9 cellular contexts compared by ENCODE assay signal in genomic region chr1:62131093-62131725, GRCh38.
A peak's percentile ranks its signal among the peaks of the same experiment; 100 is the strongest.
DNase-seq lines count a peak whose midpoint lies in the region; ATAC-seq, FAIRE-seq and TF ChIP-seq lines count a peak whose summit lies in the region.
"Had no signal": no experiment of that assay in that cellular context is flagged by ENCODE, and none has a peak within 500 bp of the region (broad histone marks: within the 10 kb centered on the region; RNA-seq: fewer than 3 reads in every experiment).

No MANE protein-coding gene starts in this region.

- no peak overlapping the region for H3K4me3 ChIP-seq in GM06990 (replicated peaks; ENCODE audit: low read depth, low read length)
- no peak overlapping the region for H3K4me3 ChIP-seq in IMR-90 (ENCODE audit: insufficient read depth, low read depth, low read length)
- no peak overlapping the region for H3K4me3 ChIP-seq in PC-3 (ENCODE audit: low read length)

- TF ChIP-seq RAD21 in IMR-90 (IDR thresholded peaks at IDR 0.05; ENCODE audit: low read length), result peak; percentile 66

- H2AK9ac ChIP-seq in IMR-90 (replicated peaks; ENCODE audit: low read depth, low read length, poor library complexity), result no peak overlapping the region

- TF ChIP-seq CTCF in GM06990 (IDR thresholded peaks at IDR 0.05; ENCODE audit: insufficient read depth, low read length, poor library complexity, severe bottlenecking), result peak; percentile 85
- TF ChIP-seq CTCF in IMR-90 (conservative IDR thresholded peaks at IDR 0.05; ENCODE audit: low read depth, low read length), result peak; percentile 70
- TF ChIP-seq CTCF in PC-3 (conservative IDR thresholded peaks at IDR 0.05; ENCODE audit: low read depth, low read length), result peak; percentile 92
- peak; percentile 70 to 82 for TF ChIP-seq CTCF in brain (conservative IDR thresholded peaks at IDR 0.05)

- no peaks in the 10 kb centered on the region for H3K9me3 ChIP-seq in IMR-90 (ENCODE audit: control insufficient read depth, insufficient read depth, low read length)
- no peaks in the 10 kb centered on the region for H3K9me3 ChIP-seq in PC-3 (ENCODE audit: low read length)

- H2AFZ ChIP-seq in IMR-90 (replicated peaks; ENCODE audit: low read length, poor library complexity) (no peak overlapping the region), PC-3 (ENCODE audit: low read length) (no peak overlapping the region)

- no peaks in the 10 kb centered on the region for H3K9me1 ChIP-seq in IMR-90 (ENCODE audit: insufficient read depth, low read length)

- POLR2A ChIA-PET in IMR-90 (lab: Charles Lee; ENCODE audit: unreplicated experiment) (no interaction called here), PC-3 (lab: Charles Lee; ENCODE audit: unreplicated experiment) (no interaction called here)

- intact Hi-C loops in IMR-90 (cut with micrococcal nuclease) (loop anchor here (1.0 kb wide), 1 partner anchor 49 kb away; no protein-coding TSS in a partner anchor), PC-3 (cut with micrococcal nuclease) (loop anchor here (1.0 kb wide), 2 partner anchors 49 to 181 kb away; no protein-coding TSS in a partner anchor)

- no peak overlapping the region for H2BK5ac ChIP-seq in IMR-90 (ENCODE audit: low read depth, low read length, poor library complexity, severe bottlenecking)

- DNase-seq in GM06990 (ENCODE audit: extremely low read depth, insufficient read length), result no peak
- peak; percentile 61 for DNase-seq in IMR-90
- DNase-seq in PC-3, result peak; percentile 77
- DNase-seq in stimulated activated naive CD8-positive, alpha-beta T cell treated with anti-CD3 and anti-CD28 coated beads, Interleukin-15, Interleukin-2, amounts not matched to agents 100 U/mL and 50 U/mL, for 24 hours, result peak; percentile 33
- DNase-seq in effector CD4-positive, alpha-beta T cell, result no peak

- no peaks in the 10 kb centered on the region for H3K27me3 Mint-ChIP-seq in brain
- H3K27me3 Mint-ChIP-seq: activated naive CD8-positive, alpha-beta T cell had no signal

- TF ChIP-seq POLR2A in IMR-90 (IDR thresholded peaks at IDR 0.05; ENCODE audit: low read depth, low read length), result no peak

- H3K79me2 ChIP-seq in PC-3 (ENCODE audit: low read length), result no peaks in the 10 kb centered on the region

- H3K4ac ChIP-seq in IMR-90 (ENCODE audit: low read depth, low read length), result no peak overlapping the region

- no peaks in the 10 kb centered on the region for H3K4me1 ChIP-seq in IMR-90 (ENCODE audit: control insufficient read depth, insufficient read depth, low read length)
- H3K4me1 ChIP-seq in PC-3 (ENCODE audit: insufficient read depth, low read length), result no peaks in the 10 kb centered on the region

- WGBS in IMR-90 (ENCODE audit: extremely low coverage in 2 of 2, insufficient read length in 1 of 2), 2 experiments, result no CpG with 5 or more reads among the region's 6 CpGs

- no peak overlapping the region for H4K91ac ChIP-seq in IMR-90 (ENCODE audit: insufficient read depth, low read depth, low read length)

- H3K9me2 ChIP-seq in PC-3 (replicated peaks; ENCODE audit: low read length), result no peaks in the 10 kb centered on the region

- H3K27me3 ChIP-seq in GM06990 (replicated peaks; ENCODE audit: control insufficient read depth, insufficient read depth, low read length) (no peaks in the 10 kb centered on the region), IMR-90 (ENCODE audit: control insufficient read depth, insufficient read depth, low read length) (no peaks in the 10 kb centered on the region), PC-3 (ENCODE audit: low read length) (no peaks in the 10 kb centered on the region)

- H3K36me3 ChIP-seq in GM06990 (ENCODE audit: control insufficient read depth, insufficient read depth, low read length) (no peaks in the 10 kb centered on the region), IMR-90 (ENCODE audit: control insufficient read depth, insufficient read depth, low read length) (no peaks in the 10 kb centered on the region), PC-3 (ENCODE audit: low read depth, low read length) (no peaks in the 10 kb centered on the region)

- H3K4me1 Mint-ChIP-seq in brain, result peaks cover 16% of the 10 kb centered on the region

- in situ Hi-C loops in IMR-90 (cut with MboI; ENCODE audit: low sequenced_read_pairs), result loop anchor here (10.0 kb wide), 1 partner anchor 46 kb away; no protein-coding TSS in a partner anchor

- H3K18ac ChIP-seq in IMR-90 (ENCODE audit: low read depth, low read length), result no peak overlapping the region

- peak; percentile 61 for FAIRE-seq in islet of Langerhans (lab: Jason Lieb, UNC)

- no peak overlapping the region for H2BK120ac ChIP-seq in IMR-90 (ENCODE audit: low read depth, low read length)

- H2BK20ac ChIP-seq in IMR-90 (ENCODE audit: low read depth, low read length), result no peak overlapping the region

- no peak overlapping the region for H3K4me2 ChIP-seq in IMR-90 (ENCODE audit: low read depth, low read length)
- H3K4me2 ChIP-seq in PC-3 (ENCODE audit: low read length), result no peak overlapping the region

- BruUV-seq in IMR-90 (replicated peaks; lab: Mats Ljungman, UMichigan) (no TSS peak), PC-3 (replicated peaks; lab: Mats Ljungman, UMichigan) (no TSS peak)

- H4K8ac ChIP-seq in IMR-90 (ENCODE audit: low read depth in 2 of 2, low read length in 2 of 2), result no peak overlapping the region

- H3K56ac ChIP-seq in IMR-90 (ENCODE audit: extremely low read depth, insufficient read depth, low read length), result no peak overlapping the region

- no peak overlapping the region for H2BK15ac ChIP-seq in IMR-90 (ENCODE audit: low read depth, low read length)

- H4K5ac ChIP-seq in IMR-90 (ENCODE audit: low read depth, low read length), result no peak overlapping the region

- H3K27ac ChIP-seq in IMR-90 (ENCODE audit: insufficient read depth, low read length) (no peak overlapping the region), PC-3 (ENCODE audit: low read length) (no peak overlapping the region)

- H2AK5ac ChIP-seq in IMR-90 (ENCODE audit: low read depth, low read length), result no peak overlapping the region

- ATAC-seq in GM21619 (IDR thresholded peaks at IDR 0.05; ENCODE audit: unreplicated experiment) (peak; percentile 88), IMR-90 (ENCODE audit: low read depth) (peak; percentile 98), PC-3 (peak; percentile 99)
- ATAC-seq in stimulated activated naive CD8-positive, alpha-beta T cell treated with anti-CD3 and anti-CD28 coated beads, Interleukin-15, Interleukin-2, amounts not matched to agents 100 U/mL and 50 U/mL, for 24 hours, result peak; percentile 78

- no peaks in the 10 kb centered on the region for H3K36me3 Mint-ChIP-seq in brain

- H3F3A ChIP-seq in PC-3 (ENCODE audit: low read length, unreplicated experiment), result no peaks in the 10 kb centered on the region

- no peaks in the 10 kb centered on the region for H3K9me3 Mint-ChIP-seq in brain

- no peak overlapping the region for H3K23ac ChIP-seq in IMR-90 (ENCODE audit: low read depth, low read length)

- dilution Hi-C loops in IMR-90 (cut with HindIII; ENCODE audit: low sequenced_read_pairs, unreplicated experiment), result no loop called here

- H3K79me1 ChIP-seq in IMR-90 (ENCODE audit: low read depth in 1 of 2, low read length in 2 of 2), result no peaks in the 10 kb centered on the region

- H3K9ac ChIP-seq in IMR-90 (ENCODE audit: low read depth, low read length) (no peak overlapping the region), PC-3 (ENCODE audit: low read length) (no peak overlapping the region)

- H4K20me1 ChIP-seq in IMR-90 (ENCODE audit: insufficient read depth, low read length), result no peaks in the 10 kb centered on the region
- H4K20me1 ChIP-seq in PC-3 (ENCODE audit: low read length), result no peaks in the 10 kb centered on the region

- peak overlapping the region in 2 of 5 experiments; percentile 13 to 19 for H3K27ac Mint-ChIP-seq in brain
- H3K27ac Mint-ChIP-seq: activated naive CD8-positive, alpha-beta T cell had no signal

- no peak overlapping the region for H3K14ac ChIP-seq in IMR-90 (replicated peaks; ENCODE audit: low read depth, low read length)

- no peak overlapping the region for H3K4me3 Mint-ChIP-seq in brain
- H3K4me3 Mint-ChIP-seq: activated naive CD8-positive, alpha-beta T cell had no signal

- CTCF ChIA-PET in IMR-90 (lab: Yijun Ruan, JAX), result interaction anchor here (0.6 to 3.8 kb wide), 8 partner anchors 9 to 816 kb away, joined by 3 to 14 read pairs (median 4); no protein-coding TSS in a partner anchor
- CTCF ChIA-PET in PC-3 (lab: Charles Lee), result interaction anchor here (0.6 kb wide), 1 partner anchor 49 kb away, joined by 3 read pairs; no protein-coding TSS in a partner anchor

TF ChIP-seq in IMR-90, 13 proteins besides CTCF, POLR2A, EP300 and RAD21:
- TF ChIP-seq SMC3 (IDR thresholded peaks at IDR 0.05; ENCODE audit: low read depth, low read length) (peak; percentile 28), RFX5 (IDR thresholded peaks at IDR 0.05; ENCODE audit: low read depth, low read length) (no peak), MAFK (IDR thresholded peaks at IDR 0.05; ENCODE audit: low read depth, low read length) (no peak)

Comparison
In these comparisons a context has a peak if more than half of its experiments do, and no peak if none do; other contexts are left out.
1. DNase-seq: peak in IMR-90 (single experiment), PC-3 (single experiment) and stimulated activated naive CD8-positive, alpha-beta T cell treated with anti-CD3 and anti-CD28 coated beads, Interleukin-15, Interleukin-2, amounts not matched to agents 100 U/mL and 50 U/mL, for 24 hours (single experiment); none in GM06990 (single experiment) and effector CD4-positive, alpha-beta T cell (single experiment).
2. Peak in every context shown above with its lines, with median percentiles within 50 percentile points of each other: CTCF ChIP-seq and ATAC-seq.